13 cellular contexts compared by ENCODE assay signal in genomic region chr4:161937596-161937995, GRCh38.
"Had no signal": no experiment of that assay in that cellular context is flagged by ENCODE, and none has a peak within 500 bp of the region (broad histone marks: within the 10 kb centered on the region; RNA-seq: fewer than 3 reads in every experiment).

No MANE protein-coding gene starts in this region.

- H3K4me3 ChIP-seq: prostate gland, right lobe of liver, transverse colon had no signal

- ATAC-seq: activated T-cell treated with anti-CD3 and anti-CD28 coated beads, Interleukin-2, amount 50 U/mL, for 72 hours; effector memory CD8-positive, alpha-beta T cell; natural killer cell treated with Interleukin-12 subunit alpha and Interleukin-12 subunit beta and Interleukin-15 and Interleukin-18, amount 100 ng/mL, for 72 hours; right lobe of liver had no signal

- H3K9me3 ChIP-seq: prostate gland, right lobe of liver, transverse colon had no signal

- DNase-seq: activated CD4-positive, alpha-beta memory T cell treated with anti-CD3 and anti-CD28 coated beads, Interleukin-2, amount 10 ng/mL, durations not matched to agents 7 days and 5 days; activated naive CD4-positive, alpha-beta T cell; activated T-cell treated with anti-CD3 and anti-CD28 coated beads, Interleukin-2, amount 50 U/mL, for 72 hours; effector memory CD8-positive, alpha-beta T cell; glutamatergic neuron; right lobe of liver; stimulated activated CD4-positive, alpha-beta T cell treated with anti-CD3 and anti-CD28 coated beads, Interleukin-2, amount 100 ng/mL, for 24 hours; stimulated activated naive CD4-positive, alpha-beta T cell; substantia nigra; T-helper 9 cell; transverse colon had no signal

- H3K4me1 ChIP-seq: prostate gland, right lobe of liver, transverse colon had no signal

- H3K27ac ChIP-seq: prostate gland, right lobe of liver, transverse colon had no signal

- H3K27me3 ChIP-seq: right lobe of liver, transverse colon had no signal

- H3K36me3 ChIP-seq: prostate gland, right lobe of liver, transverse colon had no signal
